Comparison of ENCODE assay signal across 21 cellular contexts in the genomic region with DNA sequence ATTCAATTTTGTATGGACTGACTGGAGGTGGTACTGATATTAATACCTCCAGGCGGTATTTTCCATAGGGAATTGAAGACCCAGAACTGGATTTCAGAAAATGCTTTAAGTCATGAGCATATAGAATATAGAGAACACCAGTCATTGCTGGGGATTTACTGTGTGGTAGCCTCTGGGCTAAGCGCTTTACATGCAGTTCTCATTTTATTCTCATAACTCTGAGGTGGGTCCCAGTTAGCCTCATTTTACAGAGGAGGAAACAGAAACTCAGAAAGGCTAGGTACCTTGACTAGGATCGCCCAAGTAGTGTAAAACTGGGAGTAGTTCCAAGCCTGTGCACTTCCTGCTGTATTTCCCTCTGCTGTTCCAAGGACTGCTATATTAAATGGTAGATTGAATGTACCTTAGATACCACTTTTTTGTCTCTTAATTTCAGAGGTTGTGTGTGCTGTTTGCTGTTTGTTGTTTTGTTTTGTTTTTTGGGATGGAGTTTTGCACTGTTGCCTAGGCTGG. TPM values are rescaled to one million over a fixed set of nuclear protein-coding genes. Genes with fewer than 3 reads are reported as not detected.
DNase-seq lines count a peak whose midpoint lies in the region; ATAC-seq, FAIRE-seq and TF ChIP-seq lines count a peak whose summit lies in the region.
"Had no signal": no experiment of that assay in that cellular context is flagged by ENCODE, and none has a peak within 500 bp of the region (broad histone marks: within the 10 kb centered on the region; RNA-seq: fewer than 3 reads in every experiment).

No MANE protein-coding gene starts in this region.

- no peak overlapping the region for H3K4ac ChIP-seq in H1 (replicated peaks; ENCODE audit: insufficient read length, low read depth, low read length)

- H3K27me3 Mint-ChIP-seq in type B pancreatic cell: no peaks in the 10 kb centered on the region
- H3K27me3 Mint-ChIP-seq: CD4-positive, CD25-positive, alpha-beta regulatory T cell; memory B cell; natural killer cell treated with Interleukin-12 subunit alpha and Interleukin-12 subunit beta and Interleukin-15 and Interleukin-18, amount 100 ng/mL, for 72 hours; stimulated activated naive B cell treated with anti-CD40 and anti-IgM and Interleukin-4, amounts not matched to agents 10 μg/mL and 1 μg/mL and 100 μg/mL, for 72 hours had no signal

- TF ChIP-seq POLR2A in heart left ventricle (IDR thresholded peaks at IDR 0.05) (no peak), H1 (IDR thresholded peaks at IDR 0.05; ENCODE audit: control extremely low read depth in 1 of 2, low read depth in 2 of 2, low read length in 2 of 2) (no peak)

- H4K91ac ChIP-seq in H1 (replicated peaks; ENCODE audit: insufficient read length, low read length): no peak overlapping the region

- no peak overlapping the region for H4K5ac ChIP-seq in H1 (ENCODE audit: insufficient read length, low read depth, low read length)

- H2BK120ac ChIP-seq in H1 (replicated peaks; ENCODE audit: low read depth, low read length): no peak overlapping the region

- H3K4me3 ChIP-seq in heart left ventricle: no peak overlapping the region
- H3K4me3 ChIP-seq in KMS-11 (IDR thresholded peaks at IDR 0.05; ENCODE audit: insufficient read depth, low read depth, low read length): no peak overlapping the region
- no peak overlapping the region for H3K4me3 ChIP-seq in H1 (ENCODE audit: extremely low read depth in 1 of 4, insufficient read depth in 2 of 4, low read depth in 3 of 4, low read length in 4 of 4)
- H3K4me3 ChIP-seq: ascending aorta, coronary artery, prostate gland had no signal

- TF ChIP-seq EP300 in H1 (IDR thresholded peaks at IDR 0.05; ENCODE audit: borderline replicate concordance in 1 of 2, low read depth in 2 of 2, low read length in 2 of 2): no peak

- DNase-seq in heart left ventricle: no peak
- no peak for DNase-seq in Right ventricle myocardium inferior (ENCODE audit: missing footprints)
- no peak for DNase-seq in H1 (ENCODE audit: low read depth in 1 of 2, low spot score in 2 of 2)
- no peak for DNase-seq in type B pancreatic cell (ENCODE audit: extremely low spot score, unreplicated experiment)
- no peak for DNase-seq in HPDE6-E6E7 (ENCODE audit: extremely low spot score)
- DNase-seq in KBM-7: no peak
- DNase-seq: activated CD4-positive, alpha-beta T cell treated with anti-CD3 and anti-CD28 coated beads for 4 hours; activated CD8-positive, alpha-beta memory T cell treated with anti-CD3 and anti-CD28 coated beads, Interleukin-2, amount 50 U/mL, for 48 hours; activated naive CD4-positive, alpha-beta T cell; CD4-positive, CD25-positive, alpha-beta regulatory T cell; KG1; NCI-H226; stimulated activated naive B cell treated with anti-CD40 and anti-IgM and Interleukin-4, amounts not matched to agents 10 μg/mL and 1 μg/mL and 100 μg/mL, for 72 hours; T1000 had no signal

- H3K4me2 ChIP-seq in KMS-11: peak overlapping the region; percentile 56; the same call in 1 of the 2 replicates
- no peak overlapping the region for H3K4me2 ChIP-seq in H1 (ENCODE audit: insufficient read depth in 1 of 2, low read depth in 2 of 2, low read length in 2 of 2)

- no peak overlapping the region for H2BK12ac ChIP-seq in H1 (ENCODE audit: low read depth, low read length)

- WGBS in heart left ventricle, 4 donors: 69 to 85% (median 73%) methylated on average over 3 of the region's 3 CpGs
- 88% methylated on average over 3 of the region's 3 CpGs; no CpG with 5 or more reads in 1 of the 2 experiments for WGBS in H1 (ENCODE audit: extremely low coverage in 1 of 2, insufficient coverage in 1 of 2, insufficient read length in 1 of 2, insufficient replicate concordance in 2 of 2, low coverage in 1 of 2, low lambda C conversion rate in 2 of 2, missing lambda C conversion rate in 1 of 2), 2 experiments

- no peak overlapping the region for H2BK5ac ChIP-seq in H1 (ENCODE audit: low read depth, low read length)

- ATAC-seq in heart left ventricle (peak in 3 of 4 donors; percentile 47 to 61 (median 51)), Right ventricle myocardium inferior (no peak), HG03571 (IDR thresholded peaks at IDR 0.05; ENCODE audit: unreplicated experiment) (no peak)
- ATAC-seq: natural killer cell treated with Interleukin-12 subunit alpha and Interleukin-12 subunit beta and Interleukin-15 and Interleukin-18, amount 100 ng/mL, for 72 hours had no signal

- no peak overlapping the region for H2AFZ ChIP-seq in KMS-11 (ENCODE audit: low read depth)
- H2AFZ ChIP-seq in H1 (ENCODE audit: low read length): no peak overlapping the region

- H3K79me1 ChIP-seq in H1 (ENCODE audit: low read depth, low read length): peaks cover 7% of the 10 kb centered on the region

- no peaks in the 10 kb centered on the region for H3K27me3 ChIP-seq in heart left ventricle
- H3K27me3 ChIP-seq in KMS-11 (ENCODE audit: insufficient read depth, low read depth): no peaks in the 10 kb centered on the region
- H3K27me3 ChIP-seq in H1 (replicated peaks in 1 of 4; ENCODE audit: control insufficient read depth in 3 of 4, extremely low read depth in 1 of 4, insufficient read depth in 3 of 4, low read length in 3 of 4): no peaks in the 10 kb centered on the region
- H3K27me3 ChIP-seq: ascending aorta had no signal

- H4K8ac ChIP-seq in H1 (ENCODE audit: extremely low read depth, insufficient read depth, low read length): no peak overlapping the region

- 0 out of 2 replicates have a peak overlapping the region, but pooled peaks have one; percentile 15 for H3K18ac ChIP-seq in H1 (ENCODE audit: extremely low read depth, low read length)

- H3K23ac ChIP-seq in H1 (ENCODE audit: insufficient read length): no peak overlapping the region

- no peaks in the 10 kb centered on the region for H3K23me2 ChIP-seq in H1 (ENCODE audit: low read depth, low read length)

- H3K79me2 ChIP-seq in KMS-11 (ENCODE audit: insufficient read depth, low read depth) (peaks cover 88% of the 10 kb centered on the region), H1 (ENCODE audit: control insufficient read depth in 1 of 2, insufficient read depth in 2 of 2, low read length in 2 of 2) (peaks cover 4 to 95% of the 10 kb centered on the region in 2 experiments; a peak in 3 of 4 replicates)

- H3K4me1 ChIP-seq in heart left ventricle: peaks cover 0 to 36% (median 26%) of the 10 kb centered on the region in 12 donors
- H3K4me1 ChIP-seq in KMS-11 (ENCODE audit: low read depth, poor library complexity, severe bottlenecking): peaks cover 99% of the 10 kb centered on the region
- peaks cover 0 to 13% (median 6%) of the 10 kb centered on the region in 4 experiments; a peak in 4 of 7 replicates for H3K4me1 ChIP-seq in H1 (replicated peaks in 1 of 4; ENCODE audit: control insufficient read depth in 3 of 4, insufficient read depth in 4 of 4, low read length in 3 of 4)
- H3K4me1 ChIP-seq: prostate gland had no signal

- TF ChIP-seq CTCF in heart left ventricle (IDR thresholded peaks at IDR 0.05): no peak
- no peak for TF ChIP-seq CTCF in KMS-11 (conservative IDR thresholded peaks at IDR 0.05; ENCODE audit: low read depth, low read length)
- no peak for TF ChIP-seq CTCF in H1 (IDR thresholded peaks at IDR 0.05; ENCODE audit: control extremely low read depth in 1 of 3, insufficient read depth in 1 of 3, low read depth in 1 of 3, low read length in 3 of 3)
- no peak for TF ChIP-seq CTCF in type B pancreatic cell (conservative IDR thresholded peaks at IDR 0.05)

- no peak overlapping the region for H3K14ac ChIP-seq in H1 (ENCODE audit: insufficient read length)

- POLR2A ChIA-PET in H1 (lab: Charles Lee; ENCODE audit: partially characterized antibody): no interaction called here

- peaks cover 28% of the 10 kb centered on the region for H3K4me1 Mint-ChIP-seq in type B pancreatic cell (ENCODE audit: unreplicated experiment)

- H3K4me3 Mint-ChIP-seq in type B pancreatic cell: no peak overlapping the region
- H3K4me3 Mint-ChIP-seq: CD4-positive, CD25-positive, alpha-beta regulatory T cell; memory B cell; natural killer cell treated with Interleukin-12 subunit alpha and Interleukin-12 subunit beta and Interleukin-15 and Interleukin-18, amount 100 ng/mL, for 72 hours; stimulated activated naive B cell treated with anti-CD40 and anti-IgM and Interleukin-4, amounts not matched to agents 10 μg/mL and 1 μg/mL and 100 μg/mL, for 72 hours had no signal

- peak overlapping the region; percentile 71 for H3K27ac Mint-ChIP-seq in type B pancreatic cell
- H3K27ac Mint-ChIP-seq: memory B cell; natural killer cell treated with Interleukin-12 subunit alpha and Interleukin-12 subunit beta and Interleukin-15 and Interleukin-18, amount 100 ng/mL, for 72 hours; stimulated activated naive B cell treated with anti-CD40 and anti-IgM and Interleukin-4, amounts not matched to agents 10 μg/mL and 1 μg/mL and 100 μg/mL, for 72 hours had no signal

- H3K27ac ChIP-seq in heart left ventricle: peak overlapping the region in 1 of 12 donors; percentile 13
- peak overlapping the region; percentile 76 for H3K27ac ChIP-seq in KMS-11
- no peak overlapping the region for H3K27ac ChIP-seq in H1 (ENCODE audit: low read depth, low read length)
- H3K27ac ChIP-seq: coronary artery, prostate gland had no signal

- CTCF ChIA-PET in H1 (lab: Charles Lee; ENCODE audit: partially characterized antibody): no interaction called here

- H3K9ac ChIP-seq in KMS-11 (peak overlapping the region; percentile 3; the same call in 1 of the 2 replicates), H1 (replicated peaks in 1 of 4; ENCODE audit: extremely low read depth in 1 of 4, low read depth in 3 of 4, low read length in 3 of 4) (no peak overlapping the region)

- no peak for FAIRE-seq in H1 (lab: Jason Lieb, UNC)

- peaks cover 3% of the 10 kb centered on the region for H3K9me3 Mint-ChIP-seq in type B pancreatic cell
- H3K9me3 Mint-ChIP-seq: CD4-positive, CD25-positive, alpha-beta regulatory T cell; memory B cell; natural killer cell treated with Interleukin-12 subunit alpha and Interleukin-12 subunit beta and Interleukin-15 and Interleukin-18, amount 100 ng/mL, for 72 hours; stimulated activated naive B cell treated with anti-CD40 and anti-IgM and Interleukin-4, amounts not matched to agents 10 μg/mL and 1 μg/mL and 100 μg/mL, for 72 hours had no signal

- H4K20me1 ChIP-seq in KMS-11 (ENCODE audit: insufficient read depth) (no peaks in the 10 kb centered on the region), H1 (replicated peaks in 1 of 2; ENCODE audit: control insufficient read depth in 1 of 2, insufficient read depth in 2 of 2, low read length in 2 of 2) (peaks cover 2% of the 10 kb centered on the region in 2 experiments)

- H3K36me3 ChIP-seq in heart left ventricle (no peaks in the 10 kb centered on the region), KMS-11 (ENCODE audit: insufficient read depth) (no peaks in the 10 kb centered on the region), H1 (ENCODE audit: control insufficient read depth in 2 of 4, insufficient read depth in 4 of 4, low read length in 3 of 4) (no peaks in the 10 kb centered on the region)
- H3K36me3 ChIP-seq: ascending aorta, prostate gland had no signal

- peak overlapping the region; percentile 79; the same call in 1 of the 2 replicates for H2AK5ac ChIP-seq in H1 (ENCODE audit: low read depth, low read length)

- no peak for TF ChIP-seq RAD21 in H1 (IDR thresholded peaks at IDR 0.05 in 1 of 2, conservative IDR thresholded peaks at IDR 0.05 in 1 of 2; ENCODE audit: low read depth in 2 of 2, low read length in 2 of 2)

- no peak overlapping the region for H3K56ac ChIP-seq in H1 (replicated peaks; ENCODE audit: insufficient read length, low read depth, low read length)

- no peak overlapping the region for H2BK20ac ChIP-seq in H1 (ENCODE audit: low read length)

- H2BK15ac ChIP-seq in H1 (ENCODE audit: low read length): no peak overlapping the region

- H3K9me3 ChIP-seq in heart left ventricle (no peaks in the 10 kb centered on the region), H1 (ENCODE audit: insufficient read depth in 2 of 2, low read depth in 1 of 2, low read length in 1 of 2) (no peaks in the 10 kb centered on the region)
- H3K9me3 ChIP-seq: ascending aorta, prostate gland had no signal

- in situ Hi-C loops in KBM-7 (cut with MboI; ENCODE audit: low pct_unique_long_range_greater_than_20kb, low sequenced_read_pairs): no loop called here

- intact Hi-C loops in heart left ventricle (cut with DNase I): no loop called here
- intact Hi-C loops in Right ventricle myocardium inferior (cut with DNase I): no loop called here

- no peaks in the 10 kb centered on the region for H3K36me3 Mint-ChIP-seq in type B pancreatic cell
- H3K36me3 Mint-ChIP-seq: CD4-positive, CD25-positive, alpha-beta regulatory T cell; memory B cell; natural killer cell treated with Interleukin-12 subunit alpha and Interleukin-12 subunit beta and Interleukin-15 and Interleukin-18, amount 100 ng/mL, for 72 hours; stimulated activated naive B cell treated with anti-CD40 and anti-IgM and Interleukin-4, amounts not matched to agents 10 μg/mL and 1 μg/mL and 100 μg/mL, for 72 hours had no signal

RNA-seq across cellular contexts. Expression of a gene that starts 13.8 kb away (rescaled TPM):
- 10 to 100 TPM; 14.6 to 29.4 (median 21.3) TPM for total RNA-seq in heart left ventricle
- 10 to 100 TPM in 1 of 2 donors, 1 to 10 TPM in 1; 5.1 to 21.5 TPM for polyA plus RNA-seq in heart left ventricle
- 16.8 TPM for total RNA-seq in Right ventricle myocardium inferior
- 68.1 and 71.2 TPM in 2 replicates for total RNA-seq in H1 (2021; fragmentation: NEBNext Ultra II Directional; extraction: Animal tissue kit (Norgen Biotek cat#: 25700))
- polyA plus RNA-seq in H1 (2011; rRNA removed): 22.9 and 30.5 TPM in 2 replicates
- 27.8 TPM for polyA plus RNA-seq in H1 (2011; cell fraction: cytosol; rRNA removed)
- 17.0 TPM for polyA plus RNA-seq in H1 (2011; cell fraction: nucleus; rRNA removed)
- 30.5 to 48.6 TPM (median 44.6 TPM) in 4 replicates for polyA plus RNA-seq in H1 (2012, experiment 1 of 2)
- 2.8 TPM for polyA plus RNA-seq in H1 (2012, experiment 2 of 2)
- 30.1 TPM for polyA plus RNA-seq in H1 (2013, experiment 1 of 2)
- polyA plus RNA-seq in H1 (2013, experiment 2 of 2): 35.0 TPM
- polyA minus RNA-seq in H1 (2011; rRNA and poly(A)+ RNA removed): 142 and 183 TPM in 2 replicates
- 52.5 TPM for polyA minus RNA-seq in H1 (2011; cell fraction: cytosol; rRNA and poly(A)+ RNA removed)
- 58.5 TPM for polyA minus RNA-seq in H1 (2011; cell fraction: nucleus; rRNA and poly(A)+ RNA removed)
- 47.2 and 130 TPM in 2 replicates for total RNA-seq in type B pancreatic cell (ENCODE audit: low replicate concordance)

Comparison
In these comparisons a context has a peak if more than half of its experiments do, and no peak if none do; other contexts are left out.
1. ATAC-seq: peak in heart left ventricle (3 of 4); none in Right ventricle myocardium inferior (single experiment) and HG03571 (single experiment).